9 cellular contexts compared by ENCODE assay signal in the genomic region with DNA sequence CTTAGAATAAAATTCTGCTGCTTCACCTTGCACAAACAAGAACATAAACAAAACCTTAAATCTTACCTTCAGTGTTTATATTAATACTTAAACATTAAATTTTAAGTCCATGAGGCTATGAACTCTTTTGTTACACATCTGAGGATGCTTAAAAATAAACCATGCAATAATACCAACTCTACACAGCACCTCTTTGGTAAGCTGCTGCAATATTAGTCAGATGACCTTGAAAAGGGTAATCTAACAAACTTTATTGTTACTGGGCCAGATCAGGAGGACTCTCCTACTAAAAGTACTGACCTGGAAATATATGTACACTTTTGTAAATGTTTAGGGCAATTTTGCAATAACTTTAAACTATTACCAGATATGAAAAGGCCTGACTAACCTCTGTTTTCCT. TPM values are rescaled to one million over a fixed set of nuclear protein-coding genes. Genes with fewer than 3 reads are reported as not detected.
A peak's percentile ranks its signal among the peaks of the same experiment; 100 is the strongest.
DNase-seq lines count a peak whose midpoint lies in the region; ATAC-seq, FAIRE-seq and TF ChIP-seq lines count a peak whose summit lies in the region.
"Had no signal": no experiment of that assay in that cellular context is flagged by ENCODE, and none has a peak within 500 bp of the region (broad histone marks: within the 10 kb centered on the region; RNA-seq: fewer than 3 reads in every experiment).

No MANE protein-coding gene starts in this region.

- H3K4me3 ChIP-seq in A549 (peak overlapping the region; percentile 79), bronchial epithelial cell (ENCODE audit: low read depth, low read length) (peak overlapping the region; percentile 90), mucosa of stomach (ENCODE audit: low read length) (peak overlapping the region; percentile 74)

- TF ChIP-seq POLR2A in A549 (IDR thresholded peaks at IDR 0.05; ENCODE audit: low read length): no peak

- CTCF ChIA-PET in A549 (lab: Yijun Ruan, JAX): no interaction called here

- TF ChIP-seq RAD21 in A549 (conservative IDR thresholded peaks at IDR 0.05 in 1 of 2, IDR thresholded peaks at IDR 0.05 in 1 of 2): no peak

- peak overlapping the region; percentile 100 for H3K4me3 Mint-ChIP-seq in IgD-negative memory B cell

- DNase-seq in A549 (ENCODE audit: low read depth in 1 of 2, low spot score in 1 of 2): no peak
- DNase-seq in bronchial epithelial cell (ENCODE audit: low read depth): no peak
- no peak for DNase-seq in GM03348 (ENCODE audit: low spot score)
- no peak for DNase-seq in SK-N-DZ (ENCODE audit: low spot score)

- H3K9me3 ChIP-seq in A549 (no peaks in the 10 kb centered on the region), mucosa of stomach (ENCODE audit: control insufficient read depth, low read length) (no peaks in the 10 kb centered on the region)

- 0 out of 3 replicates have a peak, but pooled peaks cover 3% of the 10 kb centered on the region for H3K4me1 ChIP-seq in A549
- H3K4me1 ChIP-seq in mucosa of stomach (ENCODE audit: control insufficient read depth, insufficient read depth, low read length): peaks cover 4% of the 10 kb centered on the region

- no peak for TF ChIP-seq EP300 in A549 (IDR thresholded peaks at IDR 0.05)

- TF ChIP-seq CTCF in A549 (IDR thresholded peaks at IDR 0.05) (no peak), bronchial epithelial cell (IDR thresholded peaks at IDR 0.05; ENCODE audit: insufficient read depth, low read length, severe bottlenecking) (no peak)

- peaks cover 9 to 22% (median 18%) of the 10 kb centered on the region in 3 donors for H3K4me1 Mint-ChIP-seq in IgD-negative memory B cell

- FAIRE-seq in A549 (lab: Jason Lieb, UNC) (no peak), bronchial epithelial cell (lab: Jason Lieb, UNC) (no peak)
- FAIRE-seq: endometrium had no signal

- H3K4me2 ChIP-seq in A549: peak overlapping the region; percentile 81

- ATAC-seq in A549: no peak
- no peak for ATAC-seq in GM21737 (IDR thresholded peaks at IDR 0.05; ENCODE audit: unreplicated experiment)
- ATAC-seq in GM19023 (IDR thresholded peaks at IDR 0.05; ENCODE audit: unreplicated experiment): no peak

- no peaks in the 10 kb centered on the region for H3K27me3 Mint-ChIP-seq in IgD-negative memory B cell

- H3K36me3 ChIP-seq in bronchial epithelial cell (ENCODE audit: control insufficient read depth, insufficient read depth, low read length): no peaks in the 10 kb centered on the region
- no peaks in the 10 kb centered on the region for H3K36me3 ChIP-seq in mucosa of stomach (ENCODE audit: control insufficient read depth, insufficient read depth, low read length)

- peaks cover 0 to 3% (median 2%) of the 10 kb centered on the region in 3 donors for H3K9me3 Mint-ChIP-seq in IgD-negative memory B cell

- peak overlapping the region; percentile 95 to 99 (median 95) for H3K27ac Mint-ChIP-seq in IgD-negative memory B cell

- H3K36me3 Mint-ChIP-seq in IgD-negative memory B cell: peaks cover 8% of the 10 kb centered on the region

- POLR2A ChIA-PET in A549 (lab: Yijun Ruan, JAX): interaction anchor here (1.0 to 1.1 kb wide), 2 partner anchors 15 to 22 kb away, joined by 4 to 5 read pairs; partner anchors contain the start of gene CSDE1

- H3K27ac ChIP-seq in A549: peak overlapping the region; percentile 91 to 92

- H3K9ac ChIP-seq in mucosa of stomach (ENCODE audit: low read length): peak overlapping the region; percentile 84

- H3K27me3 ChIP-seq in bronchial epithelial cell (ENCODE audit: control insufficient read depth, insufficient read depth, low read length): no peaks in the 10 kb centered on the region
- no peaks in the 10 kb centered on the region for H3K27me3 ChIP-seq in mucosa of stomach (ENCODE audit: control insufficient read depth, insufficient read depth, low read length)

TF ChIP-seq in A549, 52 proteins besides CTCF, POLR2A, EP300 and RAD21:
- TF ChIP-seq KDM5A (IDR thresholded peaks at IDR 0.05) (no peak), EHMT2 (IDR thresholded peaks at IDR 0.05; ENCODE audit: low read depth) (no peak), ZFP36 (IDR thresholded peaks at IDR 0.05; ENCODE audit: borderline replicate concordance, partially characterized antibody) (no peak), CHD4 (IDR thresholded peaks at IDR 0.05; ENCODE audit: borderline replicate concordance) (no peak)
- TF ChIP-seq, protein P1, sequence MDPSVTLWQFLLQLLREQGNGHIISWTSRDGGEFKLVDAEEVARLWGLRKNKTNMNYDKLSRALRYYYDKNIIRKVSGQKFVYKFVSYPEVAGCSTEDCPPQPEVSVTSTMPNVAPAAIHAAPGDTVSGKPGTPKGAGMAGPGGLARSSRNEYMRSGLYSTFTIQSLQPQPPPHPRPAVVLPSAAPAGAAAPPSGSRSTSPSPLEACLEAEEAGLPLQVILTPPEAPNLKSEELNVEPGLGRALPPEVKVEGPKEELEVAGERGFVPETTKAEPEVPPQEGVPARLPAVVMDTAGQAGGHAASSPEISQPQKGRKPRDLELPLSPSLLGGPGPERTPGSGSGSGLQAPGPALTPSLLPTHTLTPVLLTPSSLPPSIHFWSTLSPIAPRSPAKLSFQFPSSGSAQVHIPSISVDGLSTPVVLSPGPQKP (IDR thresholded peaks at IDR 0.05; ENCODE audit: low read depth, low read length): no peak

RNA-seq across cellular contexts. Expression of gene SIKE1, which starts 0.8 kb away (rescaled TPM):
- 24.6 and 28.7 TPM in 2 replicates for polyA plus RNA-seq in A549 (2011; rRNA removed)
- polyA plus RNA-seq in A549 (2012; cell fraction: cytosol; rRNA removed): 17.6 and 19.5 TPM in 2 replicates
- 6.6 and 6.7 TPM in 2 replicates for polyA plus RNA-seq in A549 (2012; cell fraction: nucleus; rRNA removed)
- 16.3 to 17.8 TPM (median 17.4 TPM) in 3 replicates for polyA plus RNA-seq in A549 (2017; fragmentation: RNase III; extraction: RNeasy Plus Mini Kit Qiagen cat#74134 plus additional on column Dnase treatment)
- 10.0 and 15.9 TPM in 2 replicates for polyA minus RNA-seq in A549 (2011; rRNA and poly(A)+ RNA removed)
- polyA plus RNA-seq in IgD-negative memory B cell: 33.9 TPM
- total RNA-seq in bronchial epithelial cell: 45.3 and 90.5 TPM in 2 replicates
- polyA plus RNA-seq in SK-N-DZ (2014; cell fraction: cytosol; rRNA removed): 51.2 and 56.9 TPM in 2 replicates
- 25.7 and 41.7 TPM in 2 replicates for polyA plus RNA-seq in SK-N-DZ (2014; cell fraction: nucleus; rRNA removed)

RNA-seq across cellular contexts. Expression of gene CSDE1, which starts 21.9 kb away (rescaled TPM):
- 221 and 236 TPM in 2 replicates for polyA plus RNA-seq in A549 (2011; rRNA removed)
- polyA plus RNA-seq in A549 (2012; cell fraction: cytosol; rRNA removed): 44.7 and 53.6 TPM in 2 replicates
- polyA plus RNA-seq in A549 (2012; cell fraction: nucleus; rRNA removed): 38.1 and 54.3 TPM in 2 replicates
- 194 to 218 TPM (median 199 TPM) in 3 replicates for polyA plus RNA-seq in A549 (2017; fragmentation: RNase III; extraction: RNeasy Plus Mini Kit Qiagen cat#74134 plus additional on column Dnase treatment)
- 185 TPM in 2 replicates for polyA minus RNA-seq in A549 (2011; rRNA and poly(A)+ RNA removed)
- 312 TPM for polyA plus RNA-seq in IgD-negative memory B cell
- total RNA-seq in bronchial epithelial cell: 875 and 1,184 TPM in 2 replicates
- 289 and 378 TPM in 2 replicates for polyA plus RNA-seq in SK-N-DZ (2014; cell fraction: cytosol; rRNA removed)
- polyA plus RNA-seq in SK-N-DZ (2014; cell fraction: nucleus; rRNA removed): 279 and 290 TPM in 2 replicates
